In genomic region chr20:32982617-32983458, GRCh38 we compare ENCODE assay signal across 12 cellular contexts. TPM values are rescaled to one million over a fixed set of nuclear protein-coding genes. Genes with fewer than 3 reads are reported as not detected.
A peak's percentile ranks its signal among the peaks of the same experiment; 100 is the strongest.
DNase-seq lines count a peak whose midpoint lies in the region; TF ChIP-seq lines count a peak whose summit lies in the region.
"Had no signal": no experiment of that assay in that cellular context is flagged by ENCODE, and none has a peak within 500 bp of the region (broad histone marks: within the 10 kb centered on the region; RNA-seq: fewer than 3 reads in every experiment).

No MANE protein-coding gene starts in this region.

- no peak overlapping the region for H3K4me3 ChIP-seq in right atrium auricular region
- no peak overlapping the region for H3K4me3 ChIP-seq in stomach

- WGBS in stomach, 5 donors, result 41 to 71% (median 44%) methylated on average over 4 to 10 of the region's 10 CpGs

- H3K27ac Mint-ChIP-seq in activated T-helper 2 cell treated with anti-CD3 and anti-CD28 coated beads, Interferon-gamma antibody, Interleukin-2, Interleukin-4, amounts not matched to agents 10 μg/mL and 5 μg/mL and 100 μg/mL, durations not matched to agents 14 hours and 24 hours and 36 hours, result no peak overlapping the region
- H3K27ac Mint-ChIP-seq: natural killer cell had no signal

- no peaks in the 10 kb centered on the region for H3K9me3 ChIP-seq in right atrium auricular region
- H3K9me3 ChIP-seq in stomach, result no peaks in the 10 kb centered on the region

- H3K36me3 Mint-ChIP-seq in activated T-helper 2 cell treated with anti-CD3 and anti-CD28 coated beads, Interferon-gamma antibody, Interleukin-2, Interleukin-4, amounts not matched to agents 10 μg/mL and 5 μg/mL and 100 μg/mL, durations not matched to agents 14 hours and 24 hours and 36 hours (ENCODE audit: low read depth), result no peaks in the 10 kb centered on the region
- H3K36me3 Mint-ChIP-seq: activated naive CD4-positive, alpha-beta T cell treated with anti-CD3 and anti-CD28 coated beads, Interleukin-2, amount 50 U/mL, for 72 hours; natural killer cell had no signal

- no peak overlapping the region for H3K4me3 Mint-ChIP-seq in activated T-helper 2 cell treated with anti-CD3 and anti-CD28 coated beads, Interferon-gamma antibody, Interleukin-2, Interleukin-4, amounts not matched to agents 10 μg/mL and 5 μg/mL and 100 μg/mL, durations not matched to agents 14 hours and 24 hours and 36 hours (ENCODE audit: low read depth)
- H3K4me3 Mint-ChIP-seq: natural killer cell had no signal

- H3K27ac ChIP-seq in right atrium auricular region, result peak overlapping the region; percentile 48 to 56
- H3K27ac ChIP-seq in stomach, result no peak overlapping the region

- H3K9me3 Mint-ChIP-seq in activated T-helper 2 cell treated with anti-CD3 and anti-CD28 coated beads, Interferon-gamma antibody, Interleukin-2, Interleukin-4, amounts not matched to agents 10 μg/mL and 5 μg/mL and 100 μg/mL, durations not matched to agents 14 hours and 24 hours and 36 hours, result no peaks in the 10 kb centered on the region
- H3K9me3 Mint-ChIP-seq: activated naive CD4-positive, alpha-beta T cell treated with anti-CD3 and anti-CD28 coated beads, Interleukin-2, amount 50 U/mL, for 72 hours; natural killer cell had no signal

- TF ChIP-seq POLR2A in stomach (IDR thresholded peaks at IDR 0.05), result no peak

- no peaks in the 10 kb centered on the region for H3K27me3 Mint-ChIP-seq in activated T-helper 2 cell treated with anti-CD3 and anti-CD28 coated beads, Interferon-gamma antibody, Interleukin-2, Interleukin-4, amounts not matched to agents 10 μg/mL and 5 μg/mL and 100 μg/mL, durations not matched to agents 14 hours and 24 hours and 36 hours (ENCODE audit: low read depth)

- DNase-seq in NCI-H748 (lab: John Stamatoyannopoulos, UW; ENCODE audit: unreplicated experiment) (peak; percentile 26), NCI-H748 treated with DMSO at 0.1 percent for 48 hours (lab: John Stamatoyannopoulos, UW) (no peak), NCI-H82 (lab: John Stamatoyannopoulos, UW) (peak; percentile 92), right atrium auricular region (ENCODE audit: low spot score) (no peak), stomach (peak; percentile 38), NOMO-1 (lab: John Stamatoyannopoulos, UW; ENCODE audit: unreplicated experiment in 2 of 2) (no peak), T-helper 9 cell (no peak)
- no peak for DNase-seq in activated T-helper 2 cell treated with anti-CD3 and anti-CD28 coated beads, Interferon-gamma antibody, Interleukin-2, Interleukin-4, amounts not matched to agents 10 μg/mL and 5 μg/mL and 100 μg/mL, durations not matched to agents 14 hours and 24 hours and 36 hours (ENCODE audit: low spot score)
- DNase-seq: natural killer cell had no signal

- TF ChIP-seq EP300 in stomach (IDR thresholded peaks at IDR 0.05), result no peak

- no peak for TF ChIP-seq CTCF in right atrium auricular region (IDR thresholded peaks at IDR 0.05)
- no peak for TF ChIP-seq CTCF in stomach (IDR thresholded peaks at IDR 0.05)

- peaks cover 0 to 12% of the 10 kb centered on the region in 2 donors for H3K4me1 ChIP-seq in right atrium auricular region
- peaks cover 0 to 12% (median 3%) of the 10 kb centered on the region in 4 donors for H3K4me1 ChIP-seq in stomach

- H3K36me3 ChIP-seq in right atrium auricular region (no peaks in the 10 kb centered on the region), stomach (no peaks in the 10 kb centered on the region)

- H3K27me3 ChIP-seq in right atrium auricular region (no peaks in the 10 kb centered on the region), stomach (no peaks in the 10 kb centered on the region)

- peaks cover 4% of the 10 kb centered on the region for H3K4me1 Mint-ChIP-seq in activated T-helper 2 cell treated with anti-CD3 and anti-CD28 coated beads, Interferon-gamma antibody, Interleukin-2, Interleukin-4, amounts not matched to agents 10 μg/mL and 5 μg/mL and 100 μg/mL, durations not matched to agents 14 hours and 24 hours and 36 hours (ENCODE audit: low read depth)
- H3K4me1 Mint-ChIP-seq: natural killer cell had no signal

- intact Hi-C loops in stomach (cut with DNase I; ENCODE audit: low total_unique reads), result no loop called here
- intact Hi-C loops in activated T-helper 2 cell treated with anti-CD3 and anti-CD28 coated beads, Interferon-gamma antibody, Interleukin-2, Interleukin-4, amounts not matched to agents 10 μg/mL and 5 μg/mL and 100 μg/mL, durations not matched to agents 14 hours and 24 hours and 36 hours (cut with micrococcal nuclease), result no loop called here

RNA-seq across cellular contexts. Expression of gene SUN5, which starts 21.4 kb away (rescaled TPM):
- total RNA-seq in right atrium auricular region (not detected), stomach (not detected)
- not detected for polyA plus RNA-seq in stomach
- total RNA-seq in activated T-helper 2 cell treated with anti-CD3 and anti-CD28 coated beads, Interferon-gamma antibody, Interleukin-2, Interleukin-4, amounts not matched to agents 10 μg/mL and 5 μg/mL and 100 μg/mL, durations not matched to agents 14 hours and 24 hours and 36 hours, result not detected in 2 replicates
- total RNA-seq: activated naive CD4-positive, alpha-beta T cell treated with anti-CD3 and anti-CD28 coated beads, Interleukin-2, amount 50 U/mL, for 72 hours; natural killer cell; RPMI7951; subcutaneous adipose tissue had no signal

RNA-seq across cellular contexts. Expression of gene BPIFB2, which starts 24.7 kb away (rescaled TPM):
- not detected for total RNA-seq in right atrium auricular region
- not detected for total RNA-seq in stomach
- polyA plus RNA-seq in stomach, result 1 to 10 TPM in 1 of 3 donors, not detected in 2; 3.3 TPM
- total RNA-seq in activated T-helper 2 cell treated with anti-CD3 and anti-CD28 coated beads, Interferon-gamma antibody, Interleukin-2, Interleukin-4, amounts not matched to agents 10 μg/mL and 5 μg/mL and 100 μg/mL, durations not matched to agents 14 hours and 24 hours and 36 hours, result not detected in 2 replicates
- total RNA-seq: activated naive CD4-positive, alpha-beta T cell treated with anti-CD3 and anti-CD28 coated beads, Interleukin-2, amount 50 U/mL, for 72 hours; natural killer cell; RPMI7951; subcutaneous adipose tissue had no signal

RNA-seq across cellular contexts. Expression of gene BPIFB6, which starts 48.6 kb away (rescaled TPM):
- total RNA-seq in right atrium auricular region, result not detected
- total RNA-seq in stomach, result not detected
- not detected for polyA plus RNA-seq in stomach
- not detected in 2 replicates for total RNA-seq in activated T-helper 2 cell treated with anti-CD3 and anti-CD28 coated beads, Interferon-gamma antibody, Interleukin-2, Interleukin-4, amounts not matched to agents 10 μg/mL and 5 μg/mL and 100 μg/mL, durations not matched to agents 14 hours and 24 hours and 36 hours
- total RNA-seq: activated naive CD4-positive, alpha-beta T cell treated with anti-CD3 and anti-CD28 coated beads, Interleukin-2, amount 50 U/mL, for 72 hours; natural killer cell; RPMI7951; subcutaneous adipose tissue had no signal

Comparison
In these comparisons a context has a peak if more than half of its experiments do, and no peak if none do; other contexts are left out.
1. DNase-seq: peak in NCI-H748 (single experiment), NCI-H82 (single experiment) and stomach (single experiment); none in NCI-H748 treated with DMSO at 0.1 percent for 48 hours (single experiment), right atrium auricular region (single experiment), NOMO-1 (0 of 2), activated T-helper 2 cell treated with anti-CD3 and anti-CD28 coated beads, Interferon-gamma antibody, Interleukin-2, Interleukin-4, amounts not matched to agents 10 μg/mL and 5 μg/mL and 100 μg/mL, durations not matched to agents 14 hours and 24 hours and 36 hours (single experiment) and T-helper 9 cell (single experiment).
2. H3K27ac ChIP-seq: peak in right atrium auricular region (2 of 2); none in stomach (0 of 5).